ENCODE assay signal across 9 cellular contexts in genomic region chr2:200405599-200406298, GRCh38.
A peak's percentile ranks its signal among the peaks of the same experiment; 100 is the strongest.
DNase-seq lines count a peak whose midpoint lies in the region; ATAC-seq and TF ChIP-seq lines count a peak whose summit lies in the region.
"Had no signal": no experiment of that assay in that cellular context is flagged by ENCODE, and none has a peak within 500 bp of the region (broad histone marks: within the 10 kb centered on the region; RNA-seq: fewer than 3 reads in every experiment).

No MANE protein-coding gene starts in this region.

- no peaks in the 10 kb centered on the region for H3K9me3 Mint-ChIP-seq in activated naive CD8-positive, alpha-beta T cell treated with anti-CD3 and anti-CD28 coated beads, Interleukin-2, amount 10 ng/mL, durations not matched to agents 7 days and 5 days
- H3K9me3 Mint-ChIP-seq in naive thymus-derived CD8-positive, alpha-beta T cell, result no peaks in the 10 kb centered on the region

- ATAC-seq in GM19043 (IDR thresholded peaks at IDR 0.05; ENCODE audit: low read depth, unreplicated experiment), result peak; percentile 52
- peak; percentile 84 for ATAC-seq in activated naive CD8-positive, alpha-beta T cell treated with anti-CD3 and anti-CD28 coated beads, Interleukin-2, amount 10 ng/mL, durations not matched to agents 7 days and 5 days (ENCODE audit: low read depth)
- ATAC-seq in naive thymus-derived CD8-positive, alpha-beta T cell, result no peak

- TF ChIP-seq CTCF in A673 (conservative IDR thresholded peaks at IDR 0.05; ENCODE audit: low read depth, low read length), result no peak
- no peak for TF ChIP-seq CTCF in NB4 (IDR thresholded peaks at IDR 0.05; ENCODE audit: low read depth, low read length)
- no peak for TF ChIP-seq CTCF in tibial artery (IDR thresholded peaks at IDR 0.05)

- H3K36me3 Mint-ChIP-seq in activated naive CD8-positive, alpha-beta T cell treated with anti-CD3 and anti-CD28 coated beads, Interleukin-2, amount 10 ng/mL, durations not matched to agents 7 days and 5 days, result peaks cover 45% of the 10 kb centered on the region
- no peaks in the 10 kb centered on the region for H3K36me3 Mint-ChIP-seq in naive thymus-derived CD8-positive, alpha-beta T cell

- CTCF ChIA-PET in A673 (lab: Charles Lee), result no interaction called here

- no peaks in the 10 kb centered on the region for H3K9me3 ChIP-seq in A673 (ENCODE audit: low read depth, low read length, poor library complexity, severe bottlenecking)
- no peaks in the 10 kb centered on the region for H3K9me3 ChIP-seq in tibial artery

- H3K27me3 ChIP-seq in A673 (replicated peaks; ENCODE audit: insufficient read depth, low read depth, low read length, poor library complexity) (no peaks in the 10 kb centered on the region), tibial artery (no peaks in the 10 kb centered on the region)

- H3K27ac Mint-ChIP-seq in activated naive CD8-positive, alpha-beta T cell treated with anti-CD3 and anti-CD28 coated beads, Interleukin-2, amount 10 ng/mL, durations not matched to agents 7 days and 5 days, result peak overlapping the region; percentile 80
- peak overlapping the region in 2 of 10 donors; percentile 39 to 76 for H3K27ac Mint-ChIP-seq in naive thymus-derived CD8-positive, alpha-beta T cell

- no peaks in the 10 kb centered on the region for H3K36me3 ChIP-seq in A673 (ENCODE audit: insufficient read depth, low read length, poor library complexity, severe bottlenecking)
- no peaks in the 10 kb centered on the region for H3K36me3 ChIP-seq in tibial artery

- H3K4me1 ChIP-seq in A673 (ENCODE audit: insufficient read depth, low read length, poor library complexity, severe bottlenecking) (peaks cover 6% of the 10 kb centered on the region), tibial artery (peaks cover 0 to 38% (median 17%) of the 10 kb centered on the region in 4 donors)

- no peak overlapping the region for H3K4me3 ChIP-seq in A673 (ENCODE audit: low read depth, low read length, poor library complexity, severe bottlenecking)
- peak overlapping the region; percentile 13 for H3K4me3 ChIP-seq in NB4 (ENCODE audit: low read depth, low read length)
- H3K4me3 ChIP-seq in tibial artery, result no peak overlapping the region

- no peaks in the 10 kb centered on the region for H3K27me3 Mint-ChIP-seq in activated naive CD8-positive, alpha-beta T cell treated with anti-CD3 and anti-CD28 coated beads, Interleukin-2, amount 10 ng/mL, durations not matched to agents 7 days and 5 days
- H3K27me3 Mint-ChIP-seq in naive thymus-derived CD8-positive, alpha-beta T cell, result peaks cover 0 to 13% (median 0%) of the 10 kb centered on the region in 5 donors
- H3K27me3 Mint-ChIP-seq: dendritic cell treated with granulocyte-macrophage colony-stimulating factor and Interleukin-4, amounts not matched to agents 40 ng/mL and 50 ng/mL, for 4 days had no signal

- POLR2A ChIA-PET in A673 (lab: Charles Lee; ENCODE audit: low non-redundant PET), result no interaction called here
- POLR2A ChIA-PET in activated naive CD8-positive, alpha-beta T cell treated with anti-CD3 and anti-CD28 coated beads, Interleukin-2, amount 10 ng/mL, durations not matched to agents 7 days and 5 days (lab: Charles Lee), result interaction anchor here (0.9 to 1.7 kb wide), 3 partner anchors 21 to 99 kb away, joined by 3 to 5 read pairs (median 4); partner anchors contain the start of gene SPATS2L
- POLR2A ChIA-PET in naive thymus-derived CD8-positive, alpha-beta T cell (lab: Charles Lee), result interaction anchor here (0.6 kb wide), 1 partner anchor 126 kb away, joined by 3 read pairs; no protein-coding TSS in a partner anchor

- no TSS peak for BruUV-seq in A673 (replicated peaks; lab: Mats Ljungman, UMichigan)

- peak; percentile 88 for DNase-seq in A673 (ENCODE audit: low spot score)
- peak; percentile 75 for DNase-seq in NB4 (ENCODE audit: low read depth)
- no peak for DNase-seq in activated naive CD8-positive, alpha-beta T cell treated with anti-CD3 and anti-CD28 coated beads, Interleukin-2, amount 10 ng/mL, durations not matched to agents 7 days and 5 days
- peak; percentile 33 for DNase-seq in hepatic stellate cell (ENCODE audit: low spot score)
- DNase-seq in tibial artery, result no peak
- DNase-seq in NAMALWA (ENCODE audit: low spot score), result no peak
- DNase-seq in naive thymus-derived CD8-positive, alpha-beta T cell, result no peak

- H3K27ac ChIP-seq in A673 (ENCODE audit: low read depth, low read length, poor library complexity, severe bottlenecking), result no peak overlapping the region
- peak overlapping the region; percentile 1 to 5 for H3K27ac ChIP-seq in tibial artery

- H3K4me3 Mint-ChIP-seq in activated naive CD8-positive, alpha-beta T cell treated with anti-CD3 and anti-CD28 coated beads, Interleukin-2, amount 10 ng/mL, durations not matched to agents 7 days and 5 days, result peak overlapping the region; percentile 23
- H3K4me3 Mint-ChIP-seq in naive thymus-derived CD8-positive, alpha-beta T cell, result no peak overlapping the region
- H3K4me3 Mint-ChIP-seq: dendritic cell treated with granulocyte-macrophage colony-stimulating factor and Interleukin-4, amounts not matched to agents 40 ng/mL and 50 ng/mL, for 4 days had no signal

- H3K4me1 Mint-ChIP-seq in activated naive CD8-positive, alpha-beta T cell treated with anti-CD3 and anti-CD28 coated beads, Interleukin-2, amount 10 ng/mL, durations not matched to agents 7 days and 5 days, result peaks cover 34% of the 10 kb centered on the region
- H3K4me1 Mint-ChIP-seq in naive thymus-derived CD8-positive, alpha-beta T cell, result peaks cover 0 to 22% (median 3%) of the 10 kb centered on the region in 4 donors

- no peak for TF ChIP-seq POLR2A in NB4 (IDR thresholded peaks at IDR 0.05; ENCODE audit: extremely low read depth, insufficient read length)

- intact Hi-C loops in A673 (cut with micrococcal nuclease; ENCODE audit: unreplicated experiment), result no loop called here
- intact Hi-C loops in tibial artery (cut with DNase I; ENCODE audit: low total_unique reads), result no loop called here

Comparison
In these comparisons a context has a peak if more than half of its experiments do, and no peak if none do; other contexts are left out.
1. DNase-seq: peak in A673 (single experiment), NB4 (single experiment) and hepatic stellate cell (single experiment); none in activated naive CD8-positive, alpha-beta T cell treated with anti-CD3 and anti-CD28 coated beads, Interleukin-2, amount 10 ng/mL, durations not matched to agents 7 days and 5 days (single experiment), tibial artery (0 of 2), NAMALWA (single experiment) and naive thymus-derived CD8-positive, alpha-beta T cell (0 of 10).
2. ATAC-seq: peak in GM19043 (single experiment) and activated naive CD8-positive, alpha-beta T cell treated with anti-CD3 and anti-CD28 coated beads, Interleukin-2, amount 10 ng/mL, durations not matched to agents 7 days and 5 days (single experiment); none in naive thymus-derived CD8-positive, alpha-beta T cell (0 of 2).